In the genomic region with DNA sequence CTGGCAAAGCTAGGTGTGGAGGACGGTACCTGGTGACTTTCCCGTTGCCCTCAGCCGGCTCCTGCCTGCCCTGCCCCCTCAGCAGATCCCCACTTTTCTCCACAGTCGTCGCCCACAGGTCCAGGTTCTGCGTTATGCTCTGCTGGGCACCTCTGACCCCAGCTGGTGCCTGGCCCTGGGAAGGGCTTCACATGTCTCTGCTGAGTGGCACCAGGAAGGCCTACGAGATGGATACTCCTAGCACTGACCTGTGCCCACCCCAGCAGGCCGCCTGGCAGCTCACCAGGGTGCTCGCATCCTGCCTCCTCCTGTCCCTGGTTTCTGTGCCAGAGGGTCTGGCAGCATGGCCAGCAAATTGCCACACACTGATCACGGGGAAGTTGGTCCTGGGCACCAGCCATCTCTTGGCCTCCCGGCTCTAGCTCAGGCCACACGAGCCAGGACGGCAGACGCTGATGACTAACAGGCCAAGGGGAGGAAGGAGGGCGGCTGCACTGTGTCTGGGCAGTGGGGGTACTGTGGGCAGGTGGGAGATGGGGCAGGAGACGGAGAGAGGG, we compare ENCODE assay signal across 11 cellular contexts. TPM values are rescaled to one million over a fixed set of nuclear protein-coding genes. Genes with fewer than 3 reads are reported as not detected.
DNase-seq lines count a peak whose midpoint lies in the region; ATAC-seq and TF ChIP-seq lines count a peak whose summit lies in the region.
"Had no signal": no experiment of that assay in that cellular context is flagged by ENCODE, and none has a peak within 500 bp of the region (broad histone marks: within the 10 kb centered on the region; RNA-seq: fewer than 3 reads in every experiment).

No MANE protein-coding gene starts in this region.

- H3K4me1 ChIP-seq in fibroblast of lung (ENCODE audit: control insufficient read depth, extremely low read depth, insufficient read depth, low read length) = peaks cover 10% of the 10 kb centered on the region
- H3K4me1 ChIP-seq in transverse colon = peaks cover 0 to 17% (median 12%) of the 10 kb centered on the region in 4 donors

- no peak for ATAC-seq in activated CD8-positive, alpha-beta T cell treated with anti-CD3 and anti-CD28 coated beads, Interleukin-2, amount 10 ng/mL, durations not matched to agents 7 days and 5 days
- no peak for ATAC-seq in activated CD8-positive, alpha-beta T cell treated with anti-CD3 and anti-CD28 coated beads for 36 hours
- no peak for ATAC-seq in GM18502 (IDR thresholded peaks at IDR 0.05; ENCODE audit: poor library complexity, unreplicated experiment)

- H3K4me3 ChIP-seq in fibroblast of lung (replicated peaks in 1 of 4; ENCODE audit: control extremely low read depth in 1 of 4, insufficient read depth in 1 of 4, low read depth in 3 of 4, low read length in 4 of 4) (no peak overlapping the region), transverse colon (no peak overlapping the region)

- H3K4me2 ChIP-seq in fibroblast of lung (ENCODE audit: extremely low read depth, insufficient read depth, low read length) = no peak overlapping the region

- TF ChIP-seq EP300 in transverse colon (IDR thresholded peaks at IDR 0.05; ENCODE audit: low read depth) = no peak

- 83% methylated on average over 16 of the region's 16 CpGs; no CpG with 5 or more reads in 1 of the 2 donors for WGBS in transverse colon (ENCODE audit: low coverage in 1 of 2), 2 donors

- H3K79me2 ChIP-seq in fibroblast of lung (ENCODE audit: control insufficient read depth, insufficient read depth, low read length) = peaks cover 63% of the 10 kb centered on the region

- no peaks in the 10 kb centered on the region for H3K9me3 Mint-ChIP-seq in activated CD8-positive, alpha-beta T cell treated with anti-CD3 and anti-CD28 coated beads, Interleukin-2, amount 10 ng/mL, durations not matched to agents 7 days and 5 days (ENCODE audit: insufficient read depth)
- H3K9me3 Mint-ChIP-seq in activated CD8-positive, alpha-beta T cell treated with anti-CD3 and anti-CD28 coated beads for 36 hours = no peaks in the 10 kb centered on the region

- TF ChIP-seq CTCF in activated CD8-positive, alpha-beta T cell treated with anti-CD3 and anti-CD28 coated beads for 36 hours (IDR thresholded peaks at IDR 0.05) = no peak
- TF ChIP-seq CTCF in fibroblast of lung (conservative IDR thresholded peaks at IDR 0.05 in 1 of 2, IDR thresholded peaks at IDR 0.05 in 1 of 2; ENCODE audit: low read depth in 1 of 2, low read length in 2 of 2) = no peak
- TF ChIP-seq CTCF in transverse colon (IDR thresholded peaks at IDR 0.05) = no peak

- intact Hi-C loops in activated CD8-positive, alpha-beta T cell treated with anti-CD3 and anti-CD28 coated beads for 36 hours (cut with micrococcal nuclease) = no loop called here
- intact Hi-C loops in transverse colon (cut with DNase I; ENCODE audit: low total_unique reads) = no loop called here

- H3K36me3 ChIP-seq in fibroblast of lung (ENCODE audit: control insufficient read depth, insufficient read depth, low read length) (peaks cover 30% of the 10 kb centered on the region), transverse colon (peaks cover 0 to 14% (median 4%) of the 10 kb centered on the region in 4 donors)

- H3K9me3 ChIP-seq in fibroblast of lung (ENCODE audit: control insufficient read depth, insufficient read depth, low read depth, low read length) (no peaks in the 10 kb centered on the region), transverse colon (no peaks in the 10 kb centered on the region)

- in situ Hi-C loops in transverse colon (cut with MboI; ENCODE audit: low pct_ligation_motif_present in 1 of 4, low pct_unique_long_range_greater_than_20kb in 1 of 4, low sequenced_read_pairs in 3 of 4) = loop anchor here in 2 of 4 donors (5.0 to 25.0 kb wide), 3 partner anchors 49 to 171 kb away; partner anchors contain the start of gene MRGPRG (in 2 of the 2)

- no peaks in the 10 kb centered on the region for H3K4me1 Mint-ChIP-seq in activated CD8-positive, alpha-beta T cell treated with anti-CD3 and anti-CD28 coated beads, Interleukin-2, amount 10 ng/mL, durations not matched to agents 7 days and 5 days (ENCODE audit: low read depth)
- peaks cover 9% of the 10 kb centered on the region for H3K4me1 Mint-ChIP-seq in activated CD8-positive, alpha-beta T cell treated with anti-CD3 and anti-CD28 coated beads for 36 hours (ENCODE audit: low read depth)

- peaks cover 48% of the 10 kb centered on the region for H3K36me3 Mint-ChIP-seq in activated CD8-positive, alpha-beta T cell treated with anti-CD3 and anti-CD28 coated beads, Interleukin-2, amount 10 ng/mL, durations not matched to agents 7 days and 5 days (ENCODE audit: low read depth)
- H3K36me3 Mint-ChIP-seq in activated CD8-positive, alpha-beta T cell treated with anti-CD3 and anti-CD28 coated beads for 36 hours (ENCODE audit: low read depth) = peaks cover 31% of the 10 kb centered on the region

- H3K27ac Mint-ChIP-seq in activated CD8-positive, alpha-beta T cell treated with anti-CD3 and anti-CD28 coated beads, Interleukin-2, amount 10 ng/mL, durations not matched to agents 7 days and 5 days = peak overlapping the region; percentile 52
- no peak overlapping the region for H3K27ac Mint-ChIP-seq in activated CD8-positive, alpha-beta T cell treated with anti-CD3 and anti-CD28 coated beads for 36 hours

- peak overlapping the region; percentile 69 for H3K27ac ChIP-seq in fibroblast of lung (ENCODE audit: insufficient read depth, low read length)
- H3K27ac ChIP-seq in transverse colon = peak overlapping the region; percentile 15 to 71 (median 43)
- H3K27ac ChIP-seq: HL-60 had no signal

- no peak overlapping the region for H3K9ac ChIP-seq in fibroblast of lung (ENCODE audit: insufficient read depth, low read length)

- no peaks in the 10 kb centered on the region for H3K27me3 Mint-ChIP-seq in activated CD8-positive, alpha-beta T cell treated with anti-CD3 and anti-CD28 coated beads, Interleukin-2, amount 10 ng/mL, durations not matched to agents 7 days and 5 days (ENCODE audit: low read depth)
- H3K27me3 Mint-ChIP-seq in activated CD8-positive, alpha-beta T cell treated with anti-CD3 and anti-CD28 coated beads for 36 hours = no peaks in the 10 kb centered on the region

- CTCF ChIA-PET in activated CD8-positive, alpha-beta T cell treated with anti-CD3 and anti-CD28 coated beads, Interleukin-2, amount 10 ng/mL, durations not matched to agents 7 days and 5 days (lab: Charles Lee) = no interaction called here
- CTCF ChIA-PET in activated CD8-positive, alpha-beta T cell treated with anti-CD3 and anti-CD28 coated beads for 36 hours (lab: Charles Lee) = interaction anchor here (1.4 to 1.7 kb wide), 2 partner anchors 48 to 68 kb away, joined by 4 to 6 read pairs; no protein-coding TSS in a partner anchor

- no peak overlapping the region for H2AFZ ChIP-seq in fibroblast of lung (ENCODE audit: low read length)

- H4K20me1 ChIP-seq in fibroblast of lung (ENCODE audit: control insufficient read depth, extremely low read depth, insufficient read depth, low read length) = no peaks in the 10 kb centered on the region

- DNase-seq in activated CD8-positive, alpha-beta T cell treated with anti-CD3 and anti-CD28 coated beads, Interleukin-2, amount 10 ng/mL, durations not matched to agents 7 days and 5 days = no peak
- DNase-seq in activated CD8-positive, alpha-beta T cell treated with anti-CD3 and anti-CD28 coated beads for 36 hours = no peak
- DNase-seq in fibroblast of lung (ENCODE audit: low read depth in 2 of 2) (peak; percentile 33 to 62), myocyte (ENCODE audit: low read depth) (peak; percentile 61), transverse colon (peak; percentile 31), activated gamma-delta T cell treated with Interleukin-2 at 50 U/mL for 16 hours (no peak), germinal center (ENCODE audit: low spot score) (no peak)
- DNase-seq: NCI-H2171; stimulated activated naive CD4-positive, alpha-beta T cell treated with Interleukin-2 at 50 U/mL for 16 hours had no signal

- no peak for TF ChIP-seq POLR2A in transverse colon (IDR thresholded peaks at IDR 0.05)

- no peak overlapping the region for H3K4me3 Mint-ChIP-seq in activated CD8-positive, alpha-beta T cell treated with anti-CD3 and anti-CD28 coated beads, Interleukin-2, amount 10 ng/mL, durations not matched to agents 7 days and 5 days
- no peak overlapping the region for H3K4me3 Mint-ChIP-seq in activated CD8-positive, alpha-beta T cell treated with anti-CD3 and anti-CD28 coated beads for 36 hours

- H3K27me3 ChIP-seq in fibroblast of lung (ENCODE audit: control insufficient read depth, insufficient read depth, low read length) = no peaks in the 10 kb centered on the region
- H3K27me3 ChIP-seq in transverse colon = no peaks in the 10 kb centered on the region

- POLR2A ChIA-PET in activated CD8-positive, alpha-beta T cell treated with anti-CD3 and anti-CD28 coated beads, Interleukin-2, amount 10 ng/mL, durations not matched to agents 7 days and 5 days (lab: Charles Lee) = interaction anchor here (0.5 kb wide), 1 partner anchor 471 kb away, joined by 3 read pairs; no protein-coding TSS in a partner anchor
- POLR2A ChIA-PET in activated CD8-positive, alpha-beta T cell treated with anti-CD3 and anti-CD28 coated beads for 36 hours (lab: Charles Lee) = interaction anchor here (3.2 kb wide), 1 partner anchor 13 kb away, joined by 9 read pairs; no protein-coding TSS in a partner anchor

RNA-seq across cellular contexts. Expression of gene CARS1, which starts 13.8 kb away (rescaled TPM):
- 10 to 100 TPM; 74.6 to 81.5 TPM for total RNA-seq in activated CD8-positive, alpha-beta T cell treated with anti-CD3 and anti-CD28 coated beads, Interleukin-2, amount 10 ng/mL, durations not matched to agents 7 days and 5 days
- 10 to 100 TPM; 82.7 to 88.2 TPM for total RNA-seq in activated CD8-positive, alpha-beta T cell treated with anti-CD3 and anti-CD28 coated beads for 36 hours
- total RNA-seq in fibroblast of lung = 102 and 149 TPM in 2 replicates
- polyA plus RNA-seq in fibroblast of lung = 64.5 and 67.5 TPM in 2 replicates
- polyA plus RNA-seq in fibroblast of lung (2012) = 56.4 and 91.9 TPM in 2 replicates
- polyA minus RNA-seq in fibroblast of lung (ENCODE audit: low replicate concordance) = 27.9 and 30.8 TPM in 2 replicates
- 60.7 and 73.1 TPM in 2 replicates for total RNA-seq in myocyte
- polyA plus RNA-seq in myocyte (2012) = 103 TPM
- total RNA-seq in transverse colon = 10 to 100 TPM; 37.0 to 61.3 (median 52.3) TPM

RNA-seq across cellular contexts. Expression of gene NAP1L4, which starts 51.3 kb away (rescaled TPM):
- total RNA-seq in activated CD8-positive, alpha-beta T cell treated with anti-CD3 and anti-CD28 coated beads, Interleukin-2, amount 10 ng/mL, durations not matched to agents 7 days and 5 days = 100 to 1,000 TPM; 287 to 300 TPM
- total RNA-seq in activated CD8-positive, alpha-beta T cell treated with anti-CD3 and anti-CD28 coated beads for 36 hours = 100 to 1,000 TPM; 212 to 223 TPM
- 104 and 113 TPM in 2 replicates for total RNA-seq in fibroblast of lung
- polyA plus RNA-seq in fibroblast of lung = 79.5 and 95.9 TPM in 2 replicates
- 85.1 and 98.2 TPM in 2 replicates for polyA plus RNA-seq in fibroblast of lung (2012)
- polyA minus RNA-seq in fibroblast of lung (ENCODE audit: low replicate concordance) = 56.5 and 75.5 TPM in 2 replicates
- total RNA-seq in myocyte = 111 and 117 TPM in 2 replicates
- polyA plus RNA-seq in myocyte (2012) = 107 TPM
- total RNA-seq in transverse colon = 100 to 1,000 TPM in 3 of 4 donors, 10 to 100 TPM in 1; 63.6 to 140 (median 111) TPM

Comparison
In these comparisons a context has a peak if more than half of its experiments do, and no peak if none do; other contexts are left out.
1. DNase-seq: peak in fibroblast of lung (2 of 2), myocyte (single experiment) and transverse colon (single experiment); none in activated CD8-positive, alpha-beta T cell treated with anti-CD3 and anti-CD28 coated beads, Interleukin-2, amount 10 ng/mL, durations not matched to agents 7 days and 5 days (single experiment), activated CD8-positive, alpha-beta T cell treated with anti-CD3 and anti-CD28 coated beads for 36 hours (single experiment), activated gamma-delta T cell treated with Interleukin-2 at 50 U/mL for 16 hours (single experiment) and germinal center (single experiment).